In the genomic region with DNA sequence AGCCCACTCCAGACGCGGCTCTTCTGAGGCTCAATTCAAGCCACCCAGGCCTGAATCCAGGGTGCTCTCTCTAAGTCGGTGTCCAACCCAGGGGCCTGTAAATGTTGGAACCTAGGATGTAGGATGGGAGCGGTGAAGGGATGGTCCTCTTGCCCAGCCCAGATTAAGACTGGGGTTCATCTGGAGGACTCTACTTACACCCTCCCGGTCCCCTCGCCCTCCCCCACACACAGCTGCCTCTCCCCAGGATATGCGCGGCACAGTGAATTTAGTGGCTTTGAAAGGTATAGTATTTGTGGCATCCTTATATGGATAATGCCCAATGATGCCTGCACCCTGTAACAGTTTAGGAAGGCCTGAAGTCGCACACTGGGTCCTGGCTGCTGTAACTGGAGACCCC, we compare ENCODE assay signal across 9 cellular contexts. TPM values are rescaled to one million over a fixed set of nuclear protein-coding genes. Genes with fewer than 3 reads are reported as not detected.
DNase-seq lines count a peak whose midpoint lies in the region; ATAC-seq and TF ChIP-seq lines count a peak whose summit lies in the region.
"Had no signal": no experiment of that assay in that cellular context is flagged by ENCODE, and none has a peak within 500 bp of the region (broad histone marks: within the 10 kb centered on the region; RNA-seq: fewer than 3 reads in every experiment).

No MANE protein-coding gene starts in this region.

- peaks cover 9 to 25% of the 10 kb centered on the region in 2 experiments; a peak in 3 of 4 replicates for H3K79me1 ChIP-seq in IMR-90 (ENCODE audit: low read depth in 1 of 2, low read length in 2 of 2)

- peak overlapping the region; percentile 89 for H3K27ac ChIP-seq in IMR-90 (ENCODE audit: insufficient read depth, low read length)
- H3K27ac ChIP-seq: HL-60 had no signal

- WGBS in IMR-90 (ENCODE audit: extremely low coverage in 2 of 2, insufficient read length in 1 of 2), 2 experiments, result 20% methylated on average over 1 of the region's 9 CpGs; no CpG with 5 or more reads in 1 of the 2 experiments

- H2BK15ac ChIP-seq in IMR-90 (ENCODE audit: low read depth, low read length), result peak overlapping the region; percentile 47; the same call in 1 of the 3 replicates

- H4K20me1 ChIP-seq in IMR-90 (ENCODE audit: insufficient read depth, low read length), result peaks cover 21% of the 10 kb centered on the region

- H3K18ac ChIP-seq in IMR-90 (ENCODE audit: low read depth, low read length), result peak overlapping the region; percentile 67

- DNase-seq in AG10803 (ENCODE audit: low read depth) (no peak), IMR-90 (no peak), epithelial cell of proximal tubule (ENCODE audit: low read depth) (no peak), NCI-H345 treated with DMSO at 0.1 percent for 48 hours (lab: John Stamatoyannopoulos, UW; ENCODE audit: unreplicated experiment) (no peak), mucosa of gallbladder (ENCODE audit: low spot score) (no peak), GM20000 (ENCODE audit: low spot score) (no peak), inferior parietal cortex (ENCODE audit: extremely low spot score) (no peak)

- dilution Hi-C loops in IMR-90 (cut with HindIII; ENCODE audit: low sequenced_read_pairs, unreplicated experiment), result no loop called here

- in situ Hi-C loops in IMR-90 (cut with MboI; ENCODE audit: low sequenced_read_pairs), result no loop called here

- peak overlapping the region; percentile 97 for H3K14ac ChIP-seq in IMR-90 (replicated peaks; ENCODE audit: low read depth, low read length)

- no peak for TF ChIP-seq POLR2A in IMR-90 (IDR thresholded peaks at IDR 0.05; ENCODE audit: low read depth, low read length)

- H3K4me3 ChIP-seq in AG10803 (ENCODE audit: low read length) (peak overlapping the region; percentile 96), IMR-90 (ENCODE audit: insufficient read depth, low read depth, low read length) (peak overlapping the region; percentile 90), epithelial cell of proximal tubule (ENCODE audit: low read depth, low read length) (peak overlapping the region; percentile 79), neuron (ENCODE audit: low read length) (peak overlapping the region; percentile 76)

- H3K4me1 ChIP-seq in IMR-90 (ENCODE audit: control insufficient read depth, insufficient read depth, low read length) (peaks cover 6% of the 10 kb centered on the region), neuron (ENCODE audit: insufficient read depth, low read length) (peaks cover 24% of the 10 kb centered on the region)

- peak overlapping the region; percentile 81 for H3K9ac ChIP-seq in IMR-90 (ENCODE audit: low read depth, low read length)

- H3K23ac ChIP-seq in IMR-90 (ENCODE audit: low read depth, low read length), result peak overlapping the region; percentile 70

- H2BK5ac ChIP-seq in IMR-90 (ENCODE audit: low read depth, low read length, poor library complexity, severe bottlenecking), result peak overlapping the region; percentile 81

- H3K27me3 ChIP-seq in IMR-90 (ENCODE audit: control insufficient read depth, insufficient read depth, low read length) (no peaks in the 10 kb centered on the region), neuron (ENCODE audit: insufficient read depth, low read length) (no peaks in the 10 kb centered on the region)

- no peaks in the 10 kb centered on the region for H3K36me3 ChIP-seq in IMR-90 (ENCODE audit: control insufficient read depth, insufficient read depth, low read length)
- no peaks in the 10 kb centered on the region for H3K36me3 ChIP-seq in neuron (ENCODE audit: insufficient read depth, low read length)

- TF ChIP-seq RAD21 in IMR-90 (IDR thresholded peaks at IDR 0.05; ENCODE audit: low read length), result no peak

- no peak for TF ChIP-seq CTCF in AG10803 (conservative IDR thresholded peaks at IDR 0.05; ENCODE audit: low read length)
- TF ChIP-seq CTCF in IMR-90 (conservative IDR thresholded peaks at IDR 0.05; ENCODE audit: low read depth, low read length), result no peak
- no peak for TF ChIP-seq CTCF in epithelial cell of proximal tubule (conservative IDR thresholded peaks at IDR 0.05; ENCODE audit: low read depth, low read length)
- TF ChIP-seq CTCF in GM20000 (IDR thresholded peaks at IDR 0.05; ENCODE audit: extremely low read depth, missing control alignments), result no peak

- H3K9me1 ChIP-seq in IMR-90 (ENCODE audit: insufficient read depth, low read length), result no peaks in the 10 kb centered on the region

- H4K5ac ChIP-seq in IMR-90 (ENCODE audit: low read depth, low read length), result peak overlapping the region; percentile 67

- peak overlapping the region; percentile 94 for H2AK9ac ChIP-seq in IMR-90 (replicated peaks; ENCODE audit: low read depth, low read length, poor library complexity)

- peak overlapping the region; percentile 85 to 89 for H4K8ac ChIP-seq in IMR-90 (ENCODE audit: low read depth in 2 of 2, low read length in 2 of 2)

- H4K91ac ChIP-seq in IMR-90 (ENCODE audit: insufficient read depth, low read depth, low read length), result peak overlapping the region; percentile 86

- no TSS peak for BruUV-seq in IMR-90 (replicated peaks; lab: Mats Ljungman, UMichigan)

- H3K56ac ChIP-seq in IMR-90 (ENCODE audit: extremely low read depth, insufficient read depth, low read length), result peak overlapping the region; percentile 88; the same call in 1 of the 2 replicates

- H2AK5ac ChIP-seq in IMR-90 (ENCODE audit: low read depth, low read length), result peak overlapping the region; percentile 64; the same call in 1 of the 2 replicates

- H2BK20ac ChIP-seq in IMR-90 (ENCODE audit: low read depth, low read length), result peak overlapping the region; percentile 39

- peak overlapping the region; percentile 79 for H3K4me2 ChIP-seq in IMR-90 (ENCODE audit: low read depth, low read length)

- POLR2A ChIA-PET in IMR-90 (lab: Charles Lee; ENCODE audit: unreplicated experiment), result no interaction called here

- intact Hi-C loops in IMR-90 (cut with micrococcal nuclease), result loop anchor here (10.0 kb wide), 2 partner anchors 222 to 1498 kb away; no protein-coding TSS in a partner anchor

- H3K9me3 ChIP-seq in IMR-90 (ENCODE audit: control insufficient read depth, insufficient read depth, low read length) (no peaks in the 10 kb centered on the region), neuron (ENCODE audit: low read length) (no peaks in the 10 kb centered on the region)

- no peak for ATAC-seq in IMR-90 (ENCODE audit: low read depth)

- CTCF ChIA-PET in IMR-90 (lab: Yijun Ruan, JAX), result no interaction called here

- H2BK120ac ChIP-seq in IMR-90 (ENCODE audit: low read depth, low read length), result peak overlapping the region; percentile 87

- H2AFZ ChIP-seq in IMR-90 (replicated peaks; ENCODE audit: low read length, poor library complexity) (peak overlapping the region; percentile 95), neuron (ENCODE audit: low read depth, low read length) (peak overlapping the region; percentile 99)

- peak overlapping the region; percentile 79 for H3K4ac ChIP-seq in IMR-90 (ENCODE audit: low read depth, low read length)

TF ChIP-seq in IMR-90, 13 proteins besides CTCF, POLR2A, EP300 and RAD21:
- TF ChIP-seq BHLHE40 (IDR thresholded peaks at IDR 0.05; ENCODE audit: low read depth, low read length) (no peak), USF2 (IDR thresholded peaks at IDR 0.05; ENCODE audit: low read depth, low read length) (no peak), MAFK (IDR thresholded peaks at IDR 0.05; ENCODE audit: low read depth, low read length) (no peak), CHD1 (IDR thresholded peaks at IDR 0.05; ENCODE audit: low read depth, low read length) (no peak), NFE2L2 (IDR thresholded peaks at IDR 0.05; ENCODE audit: low read depth, low read length) (no peak)

RNA-seq across cellular contexts. Expression of gene FBN1, which starts 0.9 kb away (rescaled TPM):
- total RNA-seq in IMR-90 (2012; rRNA removed), result 283 and 326 TPM in 2 replicates
- 130 and 134 TPM in 2 replicates for polyA plus RNA-seq in IMR-90 (2012; rRNA removed)
- 90.0 and 130 TPM in 2 replicates for polyA plus RNA-seq in IMR-90 (2012; cell fraction: cytosol; rRNA removed)
- polyA plus RNA-seq in IMR-90 (2012; cell fraction: nucleus; rRNA removed; ENCODE audit: low replicate concordance), result 150 and 261 TPM in 2 replicates
- total RNA-seq in epithelial cell of proximal tubule, result 25.8 and 75.2 TPM in 2 replicates
- total RNA-seq in mucosa of gallbladder, result 57.6 TPM
